ENCODE assay signal across 11 cellular contexts in the genomic region with DNA sequence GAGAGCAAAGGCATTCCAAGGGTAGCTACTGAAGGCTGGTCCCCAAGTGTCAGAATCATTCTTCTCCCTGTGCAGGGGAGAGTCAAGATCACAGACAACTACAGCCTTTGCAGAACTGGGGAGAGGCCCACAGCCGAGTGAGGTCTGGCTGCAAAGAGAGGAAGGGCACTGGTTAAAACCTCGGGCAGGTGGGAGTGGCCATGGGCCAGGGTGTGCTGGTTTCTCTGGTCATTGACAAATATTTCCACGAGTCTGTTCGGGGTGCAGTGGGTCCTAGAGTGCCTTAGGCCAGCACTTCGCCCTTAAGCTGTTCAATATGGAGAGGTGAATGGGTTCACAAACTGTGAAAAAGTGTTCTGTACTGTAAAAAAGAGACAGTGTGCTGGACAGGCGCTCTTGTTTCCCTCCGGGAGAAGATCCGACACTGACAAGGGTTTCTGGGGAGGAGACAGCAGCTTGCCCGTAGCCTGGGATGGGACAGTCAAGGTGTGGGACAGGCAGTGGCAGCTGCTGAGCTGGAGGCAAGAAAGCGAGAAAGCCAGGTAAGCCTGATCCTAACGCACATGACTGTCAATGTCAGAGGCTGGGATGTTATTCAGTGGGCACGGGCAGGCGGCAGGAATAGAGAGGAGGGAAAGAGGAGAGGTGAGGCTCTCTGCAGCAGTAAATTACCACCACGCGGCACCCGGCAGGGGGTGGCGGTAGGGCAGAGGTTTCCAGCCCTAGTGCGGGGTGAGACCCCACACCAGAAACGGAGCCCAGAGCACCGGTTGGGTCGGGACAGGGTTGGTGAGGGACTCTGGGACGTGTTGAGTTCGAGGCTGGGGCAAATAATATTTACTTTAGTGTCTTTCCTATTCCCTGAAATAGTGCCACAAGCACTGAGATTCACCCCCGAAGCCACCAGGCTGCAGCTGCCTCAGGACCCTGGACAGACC. TPM values are rescaled to one million over a fixed set of nuclear protein-coding genes. Genes with fewer than 3 reads are reported as not detected.
DNase-seq lines count a peak whose midpoint lies in the region; ATAC-seq and TF ChIP-seq lines count a peak whose summit lies in the region.
"Had no signal": no experiment of that assay in that cellular context is flagged by ENCODE, and none has a peak within 500 bp of the region (broad histone marks: within the 10 kb centered on the region; RNA-seq: fewer than 3 reads in every experiment).

No MANE protein-coding gene starts in this region.

- H3K27ac Mint-ChIP-seq in activated naive CD4-positive, alpha-beta T cell treated with anti-CD3 and anti-CD28 coated beads for 36 hours = no peak overlapping the region
- peak overlapping the region; percentile 42 for H3K27ac Mint-ChIP-seq in progenitor cell of endocrine pancreas

- H3K9me3 Mint-ChIP-seq in activated naive CD4-positive, alpha-beta T cell treated with anti-CD3 and anti-CD28 coated beads for 36 hours = no peaks in the 10 kb centered on the region
- H3K9me3 Mint-ChIP-seq in progenitor cell of endocrine pancreas (ENCODE audit: low read depth) = no peaks in the 10 kb centered on the region

- H3K27me3 ChIP-seq in esophagus squamous epithelium (peaks cover 0 to 92% (median 9%) of the 10 kb centered on the region in 4 donors), upper lobe of right lung (peaks cover 67% of the 10 kb centered on the region)

- H3K4me1 ChIP-seq in HEK293 (ENCODE audit: control insufficient read depth, insufficient read depth, low read length) (no peaks in the 10 kb centered on the region), esophagus squamous epithelium (peaks cover 19 to 32% (median 19%) of the 10 kb centered on the region in 3 donors), upper lobe of right lung (peaks cover 22% of the 10 kb centered on the region)

- H3K4me3 Mint-ChIP-seq in activated naive CD4-positive, alpha-beta T cell treated with anti-CD3 and anti-CD28 coated beads for 36 hours = peak overlapping the region; percentile 36
- no peak overlapping the region for H3K4me3 Mint-ChIP-seq in progenitor cell of endocrine pancreas (ENCODE audit: low read depth)

- 34 to 68% methylated on average over 21 to 23 of the region's 24 CpGs for WGBS in esophagus squamous epithelium, 2 donors

- no peaks in the 10 kb centered on the region for H3K9me3 ChIP-seq in HEK293 (ENCODE audit: control insufficient read depth, insufficient read depth, low read depth, low read length)
- H3K9me3 ChIP-seq in esophagus squamous epithelium = no peaks in the 10 kb centered on the region
- no peaks in the 10 kb centered on the region for H3K9me3 ChIP-seq in upper lobe of right lung
- H3K9me3 ChIP-seq: heart left ventricle, pancreas had no signal

- intact Hi-C loops in activated naive CD4-positive, alpha-beta T cell treated with anti-CD3 and anti-CD28 coated beads for 36 hours (cut with micrococcal nuclease) = loop anchor here (10.0 kb wide), 1 partner anchor 601 kb away; a partner anchor contains a TSS
- intact Hi-C loops in esophagus squamous epithelium (cut with DNase I) (no loop called here), upper lobe of right lung (cut with DNase I) (loop anchor here (10.0 kb wide), 1 partner anchor 511 kb away; no protein-coding TSS in a partner anchor)

- POLR2A ChIA-PET in HEK293 (lab: Yijun Ruan, JAX) = interaction anchor here (1.1 to 1.3 kb wide), 2 partner anchors 37 to 515 kb away, joined by 4 to 6 read pairs; a partner anchor contains a TSS

- no peak for ATAC-seq in upper lobe of right lung
- no peak for ATAC-seq in HG03097 (IDR thresholded peaks at IDR 0.05; ENCODE audit: low FRiP score, unreplicated experiment)

- no peak for DNase-seq in activated naive CD4-positive, alpha-beta T cell treated with anti-CD3 and anti-CD28 coated beads for 36 hours
- DNase-seq in activated naive CD4-positive, alpha-beta T cell (lab: John Stamatoyannopoulos, UW) = no peak
- no peak for DNase-seq in esophagus squamous epithelium (lab: John Stamatoyannopoulos, UW)
- no peak for DNase-seq in progenitor cell of endocrine pancreas (ENCODE audit: low spot score, unreplicated experiment)
- DNase-seq in upper lobe of right lung = no peak
- no peak for DNase-seq in coronary artery (ENCODE audit: low spot score)

- TF ChIP-seq CTCF in HEK293 (tag by site-specific recombination; IDR thresholded peaks at IDR 0.05) = no peak
- TF ChIP-seq CTCF in esophagus squamous epithelium (IDR thresholded peaks at IDR 0.05) = no peak
- no peak for TF ChIP-seq CTCF in progenitor cell of endocrine pancreas (IDR thresholded peaks at IDR 0.05; ENCODE audit: unreplicated experiment)
- TF ChIP-seq CTCF in upper lobe of right lung (IDR thresholded peaks at IDR 0.05) = no peak
- no peak for TF ChIP-seq CTCF in coronary artery (IDR thresholded peaks at IDR 0.05)

- no peaks in the 10 kb centered on the region for H3K36me3 Mint-ChIP-seq in activated naive CD4-positive, alpha-beta T cell treated with anti-CD3 and anti-CD28 coated beads for 36 hours (ENCODE audit: low read depth)
- H3K36me3 Mint-ChIP-seq in progenitor cell of endocrine pancreas (ENCODE audit: insufficient read depth) = no peaks in the 10 kb centered on the region

- CTCF ChIA-PET in activated naive CD4-positive, alpha-beta T cell treated with anti-CD3 and anti-CD28 coated beads for 36 hours (lab: Charles Lee) = interaction anchor here (0.7 to 4.2 kb wide), 13 partner anchors 8 to 402 kb away, joined by 3 to 49 read pairs (median 4); no protein-coding TSS in a partner anchor
- CTCF ChIA-PET in HEK293 (lab: Yijun Ruan, JAX) = interaction anchor here (0.6 to 8.6 kb wide), 29 partner anchors 9 to 1614 kb away, joined by 3 to 85 read pairs (median 5); no protein-coding TSS in a partner anchor

- H3K27ac ChIP-seq in HEK293 (ENCODE audit: extremely low read depth, low read depth, low read length) = no peak overlapping the region
- H3K27ac ChIP-seq in esophagus squamous epithelium = no peak overlapping the region
- no peak overlapping the region for H3K27ac ChIP-seq in upper lobe of right lung
- H3K27ac ChIP-seq in coronary artery = no peak overlapping the region
- H3K27ac ChIP-seq: heart left ventricle, pancreas, SK-N-MC had no signal

- H3K36me3 ChIP-seq in HEK293 (ENCODE audit: control insufficient read depth in 2 of 2, insufficient read depth in 1 of 2, low read length in 2 of 2) (peaks cover 0 to 22% of the 10 kb centered on the region in 2 experiments; a peak in 2 of 3 replicates), esophagus squamous epithelium (no peaks in the 10 kb centered on the region), upper lobe of right lung (no peaks in the 10 kb centered on the region)
- H3K36me3 ChIP-seq: heart left ventricle, pancreas had no signal

- H3K4me1 Mint-ChIP-seq in activated naive CD4-positive, alpha-beta T cell treated with anti-CD3 and anti-CD28 coated beads for 36 hours (ENCODE audit: low read depth) = peaks cover 9% of the 10 kb centered on the region
- peaks cover 6% of the 10 kb centered on the region for H3K4me1 Mint-ChIP-seq in progenitor cell of endocrine pancreas (ENCODE audit: low read depth)

- H3K4me3 ChIP-seq in HEK293 (ENCODE audit: low read depth, low read length) (no peak overlapping the region), esophagus squamous epithelium (peak overlapping the region; percentile 40 to 64 (median 52)), upper lobe of right lung (no peak overlapping the region), coronary artery (no peak overlapping the region)

- H3K27me3 Mint-ChIP-seq in activated naive CD4-positive, alpha-beta T cell treated with anti-CD3 and anti-CD28 coated beads for 36 hours (ENCODE audit: low read depth) = peaks cover 44% of the 10 kb centered on the region
- peaks cover 60% of the 10 kb centered on the region for H3K27me3 Mint-ChIP-seq in progenitor cell of endocrine pancreas

- TF ChIP-seq POLR2A in esophagus squamous epithelium (IDR thresholded peaks at IDR 0.05) = no peak

TF ChIP-seq in HEK293, 187 proteins besides CTCF, POLR2A, EP300 and RAD21:
- TF ChIP-seq, protein P1, sequence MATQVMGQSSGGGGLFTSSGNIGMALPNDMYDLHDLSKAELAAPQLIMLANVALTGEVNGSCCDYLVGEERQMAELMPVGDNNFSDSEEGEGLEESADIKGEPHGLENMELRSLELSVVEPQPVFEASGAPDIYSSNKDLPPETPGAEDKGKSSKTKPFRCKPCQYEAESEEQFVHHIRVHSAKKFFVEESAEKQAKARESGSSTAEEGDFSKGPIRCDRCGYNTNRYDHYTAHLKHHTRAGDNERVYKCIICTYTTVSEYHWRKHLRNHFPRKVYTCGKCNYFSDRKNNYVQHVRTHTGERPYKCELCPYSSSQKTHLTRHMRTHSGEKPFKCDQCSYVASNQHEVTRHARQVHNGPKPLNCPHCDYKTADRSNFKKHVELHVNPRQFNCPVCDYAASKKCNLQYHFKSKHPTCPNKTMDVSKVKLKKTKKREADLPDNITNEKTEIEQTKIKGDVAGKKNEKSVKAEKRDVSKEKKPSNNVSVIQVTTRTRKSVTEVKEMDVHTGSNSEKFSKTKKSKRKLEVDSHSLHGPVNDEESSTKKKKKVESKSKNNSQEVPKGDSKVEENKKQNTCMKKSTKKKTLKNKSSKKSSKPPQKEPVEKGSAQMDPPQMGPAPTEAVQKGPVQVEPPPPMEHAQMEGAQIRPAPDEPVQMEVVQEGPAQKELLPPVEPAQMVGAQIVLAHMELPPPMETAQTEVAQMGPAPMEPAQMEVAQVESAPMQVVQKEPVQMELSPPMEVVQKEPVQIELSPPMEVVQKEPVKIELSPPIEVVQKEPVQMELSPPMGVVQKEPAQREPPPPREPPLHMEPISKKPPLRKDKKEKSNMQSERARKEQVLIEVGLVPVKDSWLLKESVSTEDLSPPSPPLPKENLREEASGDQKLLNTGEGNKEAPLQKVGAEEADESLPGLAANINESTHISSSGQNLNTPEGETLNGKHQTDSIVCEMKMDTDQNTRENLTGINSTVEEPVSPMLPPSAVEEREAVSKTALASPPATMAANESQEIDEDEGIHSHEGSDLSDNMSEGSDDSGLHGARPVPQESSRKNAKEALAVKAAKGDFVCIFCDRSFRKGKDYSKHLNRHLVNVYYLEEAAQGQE (tag by site-specific recombination; IDR thresholded peaks at IDR 0.05) = peak; percentile 46; the same call in 1 of the 2 replicates
- no peak for TF ChIP-seq ZNF335 (tag by site-specific recombination; conservative IDR thresholded peaks at IDR 0.05)
- TF ChIP-seq ZNF548 (tag by site-specific recombination; IDR thresholded peaks at IDR 0.05) = peak; percentile 15; the same call in 1 of the 2 replicates

RNA-seq across cellular contexts. Expression of a gene that starts 2.0 kb away (rescaled TPM):
- 1 to 10 TPM in 1 of 2 experiments, under 1 TPM in 1; 0.57 to 1.2 TPM for total RNA-seq in activated naive CD4-positive, alpha-beta T cell treated with anti-CD3 and anti-CD28 coated beads for 36 hours
- total RNA-seq in esophagus squamous epithelium (10 to 100 TPM in 1 of 4 donors, under 1 TPM in 1, not detected in 2; 0.49 to 11.2 TPM), progenitor cell of endocrine pancreas (not detected in 2 replicates), upper lobe of right lung (not detected)
- total RNA-seq: pancreas had no signal

RNA-seq across cellular contexts. Expression of a gene that starts 37.3 kb away (rescaled TPM):
- total RNA-seq in activated naive CD4-positive, alpha-beta T cell treated with anti-CD3 and anti-CD28 coated beads for 36 hours = 10 to 100 TPM; 32.4 to 35.3 TPM
- total RNA-seq in esophagus squamous epithelium (10 to 100 TPM; 14.5 to 42.8 (median 32.4) TPM), progenitor cell of endocrine pancreas (49.9 and 59.3 TPM in 2 replicates), upper lobe of right lung (35.8 TPM)

Comparison
In these comparisons a context has a peak if more than half of its experiments do, and no peak if none do; other contexts are left out.
1. H3K4me3 ChIP-seq: peak in esophagus squamous epithelium (4 of 4); none in HEK293 (single experiment), upper lobe of right lung (single experiment) and coronary artery (single experiment).